In the genomic region with DNA sequence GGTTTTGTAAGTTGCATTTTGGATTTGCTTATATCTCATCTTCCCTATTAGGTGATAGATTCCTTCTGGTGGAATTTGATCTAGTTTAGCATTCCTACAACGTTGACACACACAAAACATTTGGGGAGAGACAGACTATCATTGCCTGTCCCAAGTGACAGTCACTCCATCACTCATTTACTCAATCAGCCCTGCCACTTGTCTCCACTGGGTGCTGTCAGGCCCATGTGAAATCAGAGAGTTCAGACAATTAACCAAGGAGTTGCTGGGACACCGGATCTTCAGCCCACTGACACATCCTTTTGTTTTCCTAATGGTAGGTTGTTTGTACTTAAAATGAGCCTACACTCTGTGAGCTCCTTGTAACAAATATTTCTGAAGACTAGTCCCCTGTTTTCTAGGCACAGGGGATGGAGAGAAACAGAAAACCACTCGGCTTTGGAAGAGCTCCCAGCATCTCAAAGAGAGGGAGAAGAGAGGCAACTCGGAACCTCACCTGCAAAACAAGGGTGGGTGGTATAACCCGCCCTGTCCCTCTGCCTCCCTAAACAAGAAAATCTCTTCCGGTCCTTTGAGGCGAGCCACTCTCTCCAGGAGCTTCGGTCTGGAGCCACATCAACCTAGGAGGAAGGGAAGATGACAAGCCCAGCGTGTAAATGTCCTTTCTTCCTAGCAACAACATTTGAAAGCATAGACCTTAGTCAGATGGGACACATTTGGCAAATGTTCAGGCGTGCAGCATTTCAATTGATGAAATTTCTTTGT, we compare ENCODE assay signal across 9 cellular contexts.
DNase-seq lines count a peak whose midpoint lies in the region; ATAC-seq, FAIRE-seq and TF ChIP-seq lines count a peak whose summit lies in the region.
"Had no signal": no experiment of that assay in that cellular context is flagged by ENCODE, and none has a peak within 500 bp of the region (broad histone marks: within the 10 kb centered on the region; RNA-seq: fewer than 3 reads in every experiment).

No MANE protein-coding gene starts in this region.

- H3K27ac ChIP-seq in A549 (peak overlapping the region in 1 of 2 experiments; percentile 69; a peak in 3 of 6 replicates), GM23248 (no peak overlapping the region), liver (ENCODE audit: low read depth in 1 of 2, low read length in 2 of 2) (no peak overlapping the region), uterus (no peak overlapping the region)

- H3K4me2 ChIP-seq in A549, result peak overlapping the region; percentile 88
- H3K4me2 ChIP-seq in GM23248 (ENCODE audit: unreplicated experiment), result peak overlapping the region; percentile 78

- in situ Hi-C loops in GM23248 (cut with MboI), result no loop called here

- H3K36me3 ChIP-seq in GM23248 (ENCODE audit: low read depth) (no peaks in the 10 kb centered on the region), liver (ENCODE audit: control insufficient read depth in 4 of 4, insufficient read depth in 3 of 4, low read depth in 1 of 4, low read length in 3 of 4) (no peaks in the 10 kb centered on the region), uterus (no peaks in the 10 kb centered on the region)

- no peak for TF ChIP-seq EP300 in A549 (IDR thresholded peaks at IDR 0.05)

- TF ChIP-seq RAD21 in A549 (conservative IDR thresholded peaks at IDR 0.05 in 1 of 2, IDR thresholded peaks at IDR 0.05 in 1 of 2) (no peak), liver (IDR thresholded peaks at IDR 0.05) (no peak)

- FAIRE-seq in A549 (lab: Jason Lieb, UNC) (no peak), GM19239 (lab: Jason Lieb, UNC) (no peak)
- FAIRE-seq: GM18507 had no signal

- H3K9me2 ChIP-seq in GM23248 (ENCODE audit: insufficient read depth), result no peaks in the 10 kb centered on the region

- DNase-seq in A549 (ENCODE audit: low read depth in 1 of 2, low spot score in 1 of 2), result no peak
- no peak for DNase-seq in GM23248
- DNase-seq in amniotic epithelial cell (ENCODE audit: low read depth), result peak; percentile 3
- no peak for DNase-seq in uterus
- DNase-seq in GM19239 (ENCODE audit: insufficient read length, low spot score), result no peak
- DNase-seq in HuH-7.5 (ENCODE audit: low spot score), result no peak
- DNase-seq in NK-92 (lab: John Stamatoyannopoulos, UW; ENCODE audit: unreplicated experiment), result no peak

- ATAC-seq in A549, result peak; percentile 65

- H3K9ac ChIP-seq in GM23248 (peak overlapping the region; percentile 30; the same call in 1 of the 2 replicates), liver (ENCODE audit: low read depth in 1 of 2, low read length in 2 of 2) (no peak overlapping the region)

- H3F3A ChIP-seq in GM23248 (ENCODE audit: insufficient read depth), result no peaks in the 10 kb centered on the region; the same call in 1 of the 2 replicates

- H3K27me3 ChIP-seq in GM23248 (replicated peaks; ENCODE audit: insufficient read depth) (no peaks in the 10 kb centered on the region), liver (ENCODE audit: control insufficient read depth in 4 of 4, insufficient read depth in 4 of 4, low read length in 3 of 4) (peaks cover 0 to 4% (median 2%) of the 10 kb centered on the region in 4 donors), uterus (no peaks in the 10 kb centered on the region)

- no peaks in the 10 kb centered on the region for H3K9me3 ChIP-seq in A549
- H3K9me3 ChIP-seq in GM23248 (ENCODE audit: low read depth), result no peaks in the 10 kb centered on the region
- H3K9me3 ChIP-seq in liver (ENCODE audit: control insufficient read depth in 4 of 4, low read length in 3 of 4), result no peaks in the 10 kb centered on the region
- H3K9me3 ChIP-seq in uterus, result no peaks in the 10 kb centered on the region

- H2AFZ ChIP-seq in GM23248, result peak overlapping the region; percentile 90

- TF ChIP-seq POLR2A in A549 (IDR thresholded peaks at IDR 0.05; ENCODE audit: low read length) (no peak), uterus (IDR thresholded peaks at IDR 0.05) (no peak)

- no peaks in the 10 kb centered on the region for H3K4me1 ChIP-seq in A549
- H3K4me1 ChIP-seq in GM23248 (ENCODE audit: insufficient read depth), result no peaks in the 10 kb centered on the region
- H3K4me1 ChIP-seq in liver (ENCODE audit: control insufficient read depth in 4 of 4, insufficient read depth in 4 of 4, low read length in 3 of 4), result peaks cover 0 to 3% (median 1%) of the 10 kb centered on the region in 4 donors
- peaks cover 0 to 4% of the 10 kb centered on the region in 2 donors for H3K4me1 ChIP-seq in uterus

- CTCF ChIA-PET in A549 (lab: Yijun Ruan, JAX), result interaction anchor here (1.6 kb wide), 1 partner anchor 645 kb away, joined by 4 read pairs; no protein-coding TSS in a partner anchor

- TF ChIP-seq CTCF in A549 (IDR thresholded peaks at IDR 0.05), result no peak
- TF ChIP-seq CTCF in liver (IDR thresholded peaks at IDR 0.05; ENCODE audit: low read depth, low read length, missing input control), result no peak
- TF ChIP-seq CTCF in uterus (IDR thresholded peaks at IDR 0.05), result no peak

- no peaks in the 10 kb centered on the region for H3K79me2 ChIP-seq in GM23248 (ENCODE audit: insufficient read depth)

- H4K20me1 ChIP-seq in GM23248 (ENCODE audit: insufficient read depth), result no peaks in the 10 kb centered on the region

- H3K4me3 ChIP-seq in A549 (peak overlapping the region; percentile 46), GM23248 (peak overlapping the region; percentile 69), liver (ENCODE audit: low read depth in 1 of 3, low read length in 3 of 3) (peak overlapping the region in 2 of 3 donors; percentile 20 to 28), uterus (peak overlapping the region; percentile 15 to 26)

- WGBS in A549 (ENCODE audit: missing lambda C conversion rate), result 23% methylated on average over 10 of the region's 10 CpGs
- WGBS in GM23248 (ENCODE audit: low coverage in 1 of 2, low lambda C conversion rate in 2 of 2, missing lambda C conversion rate in 2 of 2), 2 experiments, result 35 to 38% methylated on average over 10 of the region's 10 CpGs
- WGBS in liver, result 16% methylated on average over 10 of the region's 10 CpGs

- POLR2A ChIA-PET in A549 (lab: Yijun Ruan, JAX), result no interaction called here

- intact Hi-C loops in uterus (cut with DNase I; ENCODE audit: low total_unique reads), result no loop called here

TF ChIP-seq in A549, 52 proteins besides CTCF, POLR2A, EP300 and RAD21 (continues in another document):
- TF ChIP-seq CEBPB (IDR thresholded peaks at IDR 0.05) (no peak), ZNF302 (CRISPR knock-in tag; IDR thresholded peaks at IDR 0.05) (no peak), HEYL (CRISPR knock-in tag; IDR thresholded peaks at IDR 0.05) (no peak), TFCP2L1 (CRISPR knock-in tag; IDR thresholded peaks at IDR 0.05) (no peak), CHD4 (IDR thresholded peaks at IDR 0.05; ENCODE audit: borderline replicate concordance) (no peak)
- TF ChIP-seq, protein P1, sequence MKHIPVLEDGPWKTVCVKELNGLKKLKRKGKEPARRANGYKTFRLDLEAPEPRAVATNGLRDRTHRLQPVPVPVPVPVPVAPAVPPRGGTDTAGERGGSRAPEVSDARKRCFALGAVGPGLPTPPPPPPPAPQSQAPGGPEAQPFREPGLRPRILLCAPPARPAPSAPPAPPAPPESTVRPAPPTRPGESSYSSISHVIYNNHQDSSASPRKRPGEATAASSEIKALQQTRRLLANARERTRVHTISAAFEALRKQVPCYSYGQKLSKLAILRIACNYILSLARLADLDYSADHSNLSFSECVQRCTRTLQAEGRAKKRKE (CRISPR knock-in tag; IDR thresholded peaks at IDR 0.05; ENCODE audit: low read depth), result no peak
- TF ChIP-seq, protein P2, sequence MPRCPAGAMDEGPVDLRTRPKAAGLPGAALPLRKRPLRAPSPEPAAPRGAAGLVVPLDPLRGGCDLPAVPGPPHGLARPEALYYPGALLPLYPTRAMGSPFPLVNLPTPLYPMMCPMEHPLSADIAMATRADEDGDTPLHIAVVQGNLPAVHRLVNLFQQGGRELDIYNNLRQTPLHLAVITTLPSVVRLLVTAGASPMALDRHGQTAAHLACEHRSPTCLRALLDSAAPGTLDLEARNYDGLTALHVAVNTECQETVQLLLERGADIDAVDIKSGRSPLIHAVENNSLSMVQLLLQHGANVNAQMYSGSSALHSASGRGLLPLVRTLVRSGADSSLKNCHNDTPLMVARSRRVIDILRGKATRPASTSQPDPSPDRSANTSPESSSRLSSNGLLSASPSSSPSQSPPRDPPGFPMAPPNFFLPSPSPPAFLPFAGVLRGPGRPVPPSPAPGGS (IDR thresholded peaks at IDR 0.05), result no peak

TF ChIP-seq in liver, 16 proteins besides CTCF, POLR2A, EP300 and RAD21 (continues in another document):
- TF ChIP-seq NR2F2 (IDR thresholded peaks at IDR 0.05) (no peak), SP1 (IDR thresholded peaks at IDR 0.05) (no peak), TAF1 (conservative IDR thresholded peaks at IDR 0.05) (no peak), HNF4A (conservative IDR thresholded peaks at IDR 0.05) (no peak), JUND (IDR thresholded peaks at IDR 0.05) (no peak), FOXA1 (IDR thresholded peaks at IDR 0.05) (no peak), EGR1 (IDR thresholded peaks at IDR 0.05; ENCODE audit: low read depth in 2 of 2) (no peak), FOXA2 (IDR thresholded peaks at IDR 0.05) (no peak)
- TF ChIP-seq, protein P3, sequence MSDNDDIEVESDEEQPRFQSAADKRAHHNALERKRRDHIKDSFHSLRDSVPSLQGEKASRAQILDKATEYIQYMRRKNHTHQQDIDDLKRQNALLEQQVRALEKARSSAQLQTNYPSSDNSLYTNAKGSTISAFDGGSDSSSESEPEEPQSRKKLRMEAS (IDR thresholded peaks at IDR 0.05), result no peak
